ENCODE assay signal across 2 cellular contexts in genomic region chr6:90146024-90146423, GRCh38.
TF ChIP-seq lines count a peak whose summit lies in the region.

No MANE protein-coding gene starts in this region.

TF ChIP-seq in liver, 16 proteins besides CTCF, POLR2A, EP300 and RAD21:
- TF ChIP-seq, protein P1, sequence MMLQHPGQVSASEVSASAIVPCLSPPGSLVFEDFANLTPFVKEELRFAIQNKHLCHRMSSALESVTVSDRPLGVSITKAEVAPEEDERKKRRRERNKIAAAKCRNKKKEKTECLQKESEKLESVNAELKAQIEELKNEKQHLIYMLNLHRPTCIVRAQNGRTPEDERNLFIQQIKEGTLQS (IDR thresholded peaks at IDR 0.05): no peak
- TF ChIP-seq, protein P2, sequence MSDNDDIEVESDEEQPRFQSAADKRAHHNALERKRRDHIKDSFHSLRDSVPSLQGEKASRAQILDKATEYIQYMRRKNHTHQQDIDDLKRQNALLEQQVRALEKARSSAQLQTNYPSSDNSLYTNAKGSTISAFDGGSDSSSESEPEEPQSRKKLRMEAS (IDR thresholded peaks at IDR 0.05): no peak
- TF ChIP-seq HNF4G (IDR thresholded peaks at IDR 0.05) (no peak), YY1 (IDR thresholded peaks at IDR 0.05) (no peak), GABPA (IDR thresholded peaks at IDR 0.05 in 1 of 2, conservative IDR thresholded peaks at IDR 0.05 in 1 of 2) (no peak), JUND (IDR thresholded peaks at IDR 0.05) (no peak), EGR1 (IDR thresholded peaks at IDR 0.05; ENCODE audit: low read depth in 2 of 2) (no peak), FOXA2 (IDR thresholded peaks at IDR 0.05) (no peak), RXRA (IDR thresholded peaks at IDR 0.05) (peak; percentile 42 to 79), FOXA1 (IDR thresholded peaks at IDR 0.05) (no peak), NR2F2 (IDR thresholded peaks at IDR 0.05) (peak; percentile 59), HNF4A (conservative IDR thresholded peaks at IDR 0.05) (peak; percentile 27 to 32)

TF ChIP-seq in HepG2, 621 proteins besides CTCF, POLR2A, EP300 and RAD21 (continued from another document):
- TF ChIP-seq ZNF512 (CRISPR knock-in tag; IDR thresholded peaks at IDR 0.05): no peak
- TF ChIP-seq ZNF446 (CRISPR knock-in tag; IDR thresholded peaks at IDR 0.05): no peak
- no peak for TF ChIP-seq ZNF724P (CRISPR knock-in tag; IDR thresholded peaks at IDR 0.05; ENCODE audit: borderline replicate concordance)
- no peak for TF ChIP-seq ZNF549 (CRISPR knock-in tag; IDR thresholded peaks at IDR 0.05)
- TF ChIP-seq TEAD2 (CRISPR knock-in tag; IDR thresholded peaks at IDR 0.05): no peak
- TF ChIP-seq ZSCAN12 (CRISPR knock-in tag; IDR thresholded peaks at IDR 0.05): no peak
- no peak for TF ChIP-seq ZNF710 (CRISPR knock-in tag; IDR thresholded peaks at IDR 0.05; ENCODE audit: borderline replicate concordance)
- no peak for TF ChIP-seq SMARCE1 (IDR thresholded peaks at IDR 0.05; ENCODE audit: borderline replicate concordance)
- TF ChIP-seq ZNF451 (CRISPR knock-in tag; IDR thresholded peaks at IDR 0.05): no peak
- no peak for TF ChIP-seq ZBTB20 (CRISPR knock-in tag; IDR thresholded peaks at IDR 0.05; ENCODE audit: borderline replicate concordance, low read depth)
- TF ChIP-seq, protein P3, sequence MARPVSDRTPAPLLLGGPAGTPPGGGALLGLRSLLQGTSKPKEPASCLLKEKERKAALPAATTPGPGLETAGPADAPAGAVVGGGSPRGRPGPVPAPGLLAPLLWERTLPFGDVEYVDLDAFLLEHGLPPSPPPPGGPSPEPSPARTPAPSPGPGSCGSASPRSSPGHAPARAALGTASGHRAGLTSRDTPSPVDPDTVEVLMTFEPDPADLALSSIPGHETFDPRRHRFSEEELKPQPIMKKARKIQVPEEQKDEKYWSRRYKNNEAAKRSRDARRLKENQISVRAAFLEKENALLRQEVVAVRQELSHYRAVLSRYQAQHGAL (CRISPR knock-in tag; IDR thresholded peaks at IDR 0.05; ENCODE audit: not compliant biosample characterization): no peak
- no peak for TF ChIP-seq SUZ12 (IDR thresholded peaks at IDR 0.05; ENCODE audit: low read depth, low read length)
